20 cellular contexts compared by ENCODE assay signal in genomic region chrX:33198561-33199279, GRCh38.
"Had no signal": no experiment of that assay in that cellular context is flagged by ENCODE, and none has a peak within 500 bp of the region (broad histone marks: within the 10 kb centered on the region; RNA-seq: fewer than 3 reads in every experiment).

No MANE protein-coding gene starts in this region.

- H3K4me1 ChIP-seq: parathyroid adenoma, prostate gland, right lobe of liver, testis, tibial nerve had no signal

- H3K9me3 ChIP-seq: prostate gland, right lobe of liver, testis, tibial nerve had no signal

- H3K9ac ChIP-seq: parathyroid adenoma had no signal

- H3K9me3 Mint-ChIP-seq: nephron progenitor cell had no signal

- H3K27me3 ChIP-seq: heart left ventricle, right lobe of liver, testis, tibial nerve had no signal

- H3K36me3 Mint-ChIP-seq: naive thymus-derived CD4-positive, alpha-beta T cell; stimulated activated naive B cell treated with anti-CD40 and anti-IgM and Interleukin-4, amounts not matched to agents 10 μg/mL and 1 μg/mL and 100 μg/mL, for 72 hours had no signal

- H3K4me3 ChIP-seq: heart left ventricle, prostate gland, right lobe of liver, testis, tibial nerve had no signal

- H3K4me3 Mint-ChIP-seq: dendritic cell treated with granulocyte-macrophage colony-stimulating factor and Interleukin-4, amounts not matched to agents 40 ng/mL and 50 ng/mL, for 4 days; effector memory CD8-positive, alpha-beta T cell; naive thymus-derived CD4-positive, alpha-beta T cell; nephron progenitor cell; stimulated activated naive B cell treated with anti-CD40 and anti-IgM and Interleukin-4, amounts not matched to agents 10 μg/mL and 1 μg/mL and 100 μg/mL, for 72 hours; stimulated activated naive CD8-positive, alpha-beta T cell treated with anti-CD3 and anti-CD28 coated beads, Interleukin-15, amount 100 ng/mL, for 72 hours had no signal

- H3K27ac Mint-ChIP-seq: dendritic cell treated with granulocyte-macrophage colony-stimulating factor and Interleukin-4, amounts not matched to agents 40 ng/mL and 50 ng/mL, for 4 days; effector memory CD8-positive, alpha-beta T cell; naive thymus-derived CD4-positive, alpha-beta T cell; nephron progenitor cell; stimulated activated naive B cell treated with anti-CD40 and anti-IgM and Interleukin-4, amounts not matched to agents 10 μg/mL and 1 μg/mL and 100 μg/mL, for 72 hours; stimulated activated naive CD8-positive, alpha-beta T cell treated with anti-CD3 and anti-CD28 coated beads, Interleukin-15, amount 100 ng/mL, for 72 hours had no signal

- H3K27me3 Mint-ChIP-seq: dendritic cell treated with granulocyte-macrophage colony-stimulating factor and Interleukin-4, amounts not matched to agents 40 ng/mL and 50 ng/mL, for 4 days; effector memory CD8-positive, alpha-beta T cell; naive thymus-derived CD4-positive, alpha-beta T cell; stimulated activated naive B cell treated with anti-CD40 and anti-IgM and Interleukin-4, amounts not matched to agents 10 μg/mL and 1 μg/mL and 100 μg/mL, for 72 hours; stimulated activated naive CD8-positive, alpha-beta T cell treated with anti-CD3 and anti-CD28 coated beads, Interleukin-15, amount 100 ng/mL, for 72 hours had no signal

- H3K79me2 ChIP-seq: parathyroid adenoma had no signal

- H3K4me1 Mint-ChIP-seq: naive thymus-derived CD4-positive, alpha-beta T cell; nephron progenitor cell; stimulated activated naive B cell treated with anti-CD40 and anti-IgM and Interleukin-4, amounts not matched to agents 10 μg/mL and 1 μg/mL and 100 μg/mL, for 72 hours; stimulated activated naive CD8-positive, alpha-beta T cell treated with anti-CD3 and anti-CD28 coated beads, Interleukin-15, amount 100 ng/mL, for 72 hours had no signal

- H3K36me3 ChIP-seq: heart left ventricle, prostate gland, right lobe of liver, tibial nerve had no signal

- DNase-seq: effector memory CD8-positive, alpha-beta T cell; foreskin melanocyte; heart left ventricle; hippocampal formation; mammary epithelial cell; naive thymus-derived CD4-positive, alpha-beta T cell; nephron progenitor cell; retina; right lobe of liver; stimulated activated CD4-positive, alpha-beta T cell treated with anti-CD3 and anti-CD28 coated beads, Interleukin-2, amount 100 ng/mL, for 24 hours; stimulated activated CD4-positive, alpha-beta T cell treated with anti-CD3 and anti-CD28 coated beads, Interleukin-4, amount 100 ng/mL, for 4 hours; stimulated activated naive B cell treated with anti-CD40 and anti-IgM and Interleukin-4, amounts not matched to agents 10 μg/mL and 1 μg/mL and 100 μg/mL, for 72 hours; stimulated activated naive CD8-positive, alpha-beta T cell treated with anti-CD3 and anti-CD28 coated beads, Interleukin-15, amount 100 ng/mL, for 72 hours; testis had no signal

- FAIRE-seq: colon, islet of Langerhans had no signal

- H3K27ac ChIP-seq: heart left ventricle, parathyroid adenoma, prostate gland, right lobe of liver, testis, tibial nerve had no signal
